9 cellular contexts compared by ENCODE assay signal in the genomic region with DNA sequence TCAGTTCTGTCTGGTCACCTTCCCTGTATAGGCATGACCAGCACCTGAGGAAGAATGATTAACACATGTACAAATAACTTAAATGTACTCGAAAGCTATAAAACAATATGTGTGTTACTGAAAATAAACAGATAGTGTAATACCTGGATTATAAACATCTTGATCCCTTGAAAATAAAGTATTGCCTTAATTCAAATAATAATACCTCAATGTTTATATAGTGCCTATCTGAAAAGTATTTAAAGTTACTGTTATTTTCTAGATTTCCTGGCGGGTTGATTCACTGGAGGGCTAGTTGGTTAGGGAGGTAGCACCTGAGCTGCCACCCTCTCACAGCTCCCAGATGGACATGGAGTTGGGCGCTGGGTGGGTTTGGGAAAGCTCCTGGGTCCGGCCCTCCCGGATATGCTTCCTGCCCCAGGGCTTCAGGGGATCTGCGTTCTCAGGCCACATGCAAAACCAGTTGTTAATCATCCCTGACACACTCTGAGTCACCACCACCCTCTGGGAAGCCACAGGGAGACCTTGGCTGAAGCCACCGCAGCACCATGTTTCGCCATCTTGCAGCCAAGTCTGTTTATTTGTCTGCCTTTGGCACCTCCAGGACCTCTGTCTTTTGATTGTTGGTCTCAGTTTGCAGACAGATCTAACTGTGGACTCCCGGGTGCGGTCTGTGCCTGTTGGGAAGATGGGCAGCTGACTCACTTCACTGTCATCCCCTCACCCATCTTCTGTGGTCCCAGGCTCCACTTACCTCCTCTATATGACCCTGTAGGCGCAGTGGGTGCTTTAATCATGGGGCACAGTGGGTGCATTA. TPM values are rescaled to one million over a fixed set of nuclear protein-coding genes. Genes with fewer than 3 reads are reported as not detected.
DNase-seq lines count a peak whose midpoint lies in the region; TF ChIP-seq lines count a peak whose summit lies in the region.
"Had no signal": no experiment of that assay in that cellular context is flagged by ENCODE, and none has a peak within 500 bp of the region (broad histone marks: within the 10 kb centered on the region; RNA-seq: fewer than 3 reads in every experiment).

No MANE protein-coding gene starts in this region.

- H3K27ac ChIP-seq in GM23248 = peak overlapping the region; percentile 84
- peak overlapping the region in 3 of 4 donors; percentile 24 to 46 (median 41) for H3K27ac ChIP-seq in esophagus muscularis mucosa (replicated peaks in 1 of 4)

- H3K4me3 Mint-ChIP-seq in osteocyte (ENCODE audit: unreplicated experiment) = peak overlapping the region; percentile 67
- H3K4me3 Mint-ChIP-seq: activated naive CD8-positive, alpha-beta T cell had no signal

- peaks cover 38% of the 10 kb centered on the region for H3K4me1 Mint-ChIP-seq in osteocyte (ENCODE audit: unreplicated experiment)

- H3K9me2 ChIP-seq in GM23248 (ENCODE audit: insufficient read depth) = peaks cover 9% of the 10 kb centered on the region; the same call in 1 of the 2 replicates

- intact Hi-C loops in esophagus muscularis mucosa (cut with DNase I) = no loop called here

- peaks cover 52% of the 10 kb centered on the region for H3K79me2 ChIP-seq in GM23248 (ENCODE audit: insufficient read depth)

- no peak overlapping the region for H2AFZ ChIP-seq in GM23248

- H3K4me2 ChIP-seq in GM23248 (ENCODE audit: unreplicated experiment) = peak overlapping the region; percentile 34

- H3K4me1 ChIP-seq in GM23248 (ENCODE audit: insufficient read depth) = peaks cover 42% of the 10 kb centered on the region
- H3K4me1 ChIP-seq in esophagus muscularis mucosa = peaks cover 12 to 39% (median 30%) of the 10 kb centered on the region in 4 donors

- peak overlapping the region; percentile 63 for H3K9ac ChIP-seq in GM23248

- no peaks in the 10 kb centered on the region for H4K20me1 ChIP-seq in GM23248 (ENCODE audit: insufficient read depth)

- no peaks in the 10 kb centered on the region for H3K9me3 Mint-ChIP-seq in osteocyte (ENCODE audit: unreplicated experiment)

- no peak overlapping the region for H3K4me3 ChIP-seq in GM23248
- peak overlapping the region in 1 of 4 donors; percentile 15 for H3K4me3 ChIP-seq in esophagus muscularis mucosa

- peaks cover 21% of the 10 kb centered on the region for H3F3A ChIP-seq in GM23248 (ENCODE audit: insufficient read depth)

- H3K27me3 Mint-ChIP-seq in osteocyte (ENCODE audit: unreplicated experiment) = no peaks in the 10 kb centered on the region

- no peak for TF ChIP-seq EP300 in esophagus muscularis mucosa (IDR thresholded peaks at IDR 0.05)

- no peak for TF ChIP-seq POLR2A in esophagus muscularis mucosa (IDR thresholded peaks at IDR 0.05; ENCODE audit: low read depth)

- DNase-seq in GM23248 (peak; percentile 96), esophagus muscularis mucosa (ENCODE audit: extremely low spot score) (peak; percentile 77), osteocyte (ENCODE audit: extremely low spot score, unreplicated experiment) (peak; percentile 88), NCI-H1092 treated with DMSO at 0.1 percent for 48 hours (lab: John Stamatoyannopoulos, UW) (no peak), globus pallidus (ENCODE audit: low spot score) (no peak)
- no peak for DNase-seq in activated naive CD4-positive, alpha-beta T cell treated with anti-CD3 and anti-CD28 coated beads, Interleukin-2, amount 50 U/mL, for 16 hours
- no peak for DNase-seq in activated T-cell treated with anti-CD3 and anti-CD28 coated beads, Interleukin-2, amount 50 U/mL, for 1 hour

- H3K27me3 ChIP-seq in GM23248 (replicated peaks; ENCODE audit: insufficient read depth) (no peaks in the 10 kb centered on the region), esophagus muscularis mucosa (no peaks in the 10 kb centered on the region)

- 17 to 18% methylated on average over 11 of the region's 11 CpGs for WGBS in GM23248 (ENCODE audit: low coverage in 1 of 2, low lambda C conversion rate in 2 of 2, missing lambda C conversion rate in 2 of 2), 2 experiments
- 73% methylated on average over 9 of the region's 11 CpGs for WGBS in esophagus muscularis mucosa

- H3K27ac Mint-ChIP-seq in osteocyte (ENCODE audit: unreplicated experiment) = peak overlapping the region; percentile 97
- H3K27ac Mint-ChIP-seq: activated naive CD8-positive, alpha-beta T cell had no signal

- peaks cover 3% of the 10 kb centered on the region for H3K36me3 Mint-ChIP-seq in osteocyte (ENCODE audit: unreplicated experiment)
- H3K36me3 Mint-ChIP-seq: activated naive CD8-positive, alpha-beta T cell had no signal

- H3K36me3 ChIP-seq in GM23248 (ENCODE audit: low read depth) = no peaks in the 10 kb centered on the region
- no peaks in the 10 kb centered on the region for H3K36me3 ChIP-seq in esophagus muscularis mucosa

- in situ Hi-C loops in GM23248 (cut with MboI) = no loop called here

- TF ChIP-seq CTCF in esophagus muscularis mucosa (IDR thresholded peaks at IDR 0.05) = no peak
- TF ChIP-seq CTCF in osteocyte (IDR thresholded peaks at IDR 0.05) = no peak

- H3K9me3 ChIP-seq in GM23248 (ENCODE audit: low read depth) (no peaks in the 10 kb centered on the region), esophagus muscularis mucosa (no peaks in the 10 kb centered on the region)

TF ChIP-seq in PFSK-1, 5 proteins besides CTCF, POLR2A, EP300 and RAD21:
- peak; percentile 26; the same call in 1 of the 2 replicates for TF ChIP-seq SIN3A (IDR thresholded peaks at IDR 0.05; ENCODE audit: borderline replicate concordance, insufficient read depth, low read length)
- no peak for TF ChIP-seq TAF1 (IDR thresholded peaks at IDR 0.05; ENCODE audit: borderline replicate concordance, insufficient read depth, low read length)
- TF ChIP-seq POLR2AphosphoS5 (IDR thresholded peaks at IDR 0.05; ENCODE audit: low read depth, low read length) = no peak
- TF ChIP-seq, protein P1, sequence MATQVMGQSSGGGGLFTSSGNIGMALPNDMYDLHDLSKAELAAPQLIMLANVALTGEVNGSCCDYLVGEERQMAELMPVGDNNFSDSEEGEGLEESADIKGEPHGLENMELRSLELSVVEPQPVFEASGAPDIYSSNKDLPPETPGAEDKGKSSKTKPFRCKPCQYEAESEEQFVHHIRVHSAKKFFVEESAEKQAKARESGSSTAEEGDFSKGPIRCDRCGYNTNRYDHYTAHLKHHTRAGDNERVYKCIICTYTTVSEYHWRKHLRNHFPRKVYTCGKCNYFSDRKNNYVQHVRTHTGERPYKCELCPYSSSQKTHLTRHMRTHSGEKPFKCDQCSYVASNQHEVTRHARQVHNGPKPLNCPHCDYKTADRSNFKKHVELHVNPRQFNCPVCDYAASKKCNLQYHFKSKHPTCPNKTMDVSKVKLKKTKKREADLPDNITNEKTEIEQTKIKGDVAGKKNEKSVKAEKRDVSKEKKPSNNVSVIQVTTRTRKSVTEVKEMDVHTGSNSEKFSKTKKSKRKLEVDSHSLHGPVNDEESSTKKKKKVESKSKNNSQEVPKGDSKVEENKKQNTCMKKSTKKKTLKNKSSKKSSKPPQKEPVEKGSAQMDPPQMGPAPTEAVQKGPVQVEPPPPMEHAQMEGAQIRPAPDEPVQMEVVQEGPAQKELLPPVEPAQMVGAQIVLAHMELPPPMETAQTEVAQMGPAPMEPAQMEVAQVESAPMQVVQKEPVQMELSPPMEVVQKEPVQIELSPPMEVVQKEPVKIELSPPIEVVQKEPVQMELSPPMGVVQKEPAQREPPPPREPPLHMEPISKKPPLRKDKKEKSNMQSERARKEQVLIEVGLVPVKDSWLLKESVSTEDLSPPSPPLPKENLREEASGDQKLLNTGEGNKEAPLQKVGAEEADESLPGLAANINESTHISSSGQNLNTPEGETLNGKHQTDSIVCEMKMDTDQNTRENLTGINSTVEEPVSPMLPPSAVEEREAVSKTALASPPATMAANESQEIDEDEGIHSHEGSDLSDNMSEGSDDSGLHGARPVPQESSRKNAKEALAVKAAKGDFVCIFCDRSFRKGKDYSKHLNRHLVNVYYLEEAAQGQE (IDR thresholded peaks at IDR 0.05; ENCODE audit: insufficient read depth in 1 of 2, low read depth in 2 of 2, low read length in 2 of 2) = peak in 1 of 2 experiments; percentile 31; a peak in 1 of 4 replicates
- peak; percentile 97 for TF ChIP-seq FOXP2 (optimal IDR thresholded peaks at IDR 0.05; ENCODE audit: borderline replicate concordance, extremely low read depth, extremely low read length, insufficient read depth)

RNA-seq across cellular contexts. Expression of a gene that starts 35.3 kb away (rescaled TPM):
- 40.5 and 49.2 TPM in 2 replicates for total RNA-seq in GM23248 (2014; rRNA removed; shearing (Covaris generic))
- 144 and 162 TPM in 2 replicates for polyA plus RNA-seq in GM23248 (2016; fragmentation: Nextera tagmentation; extraction: Ambion mirVana)
- 53.2 TPM for polyA plus RNA-seq in PFSK-1 (2012; ENCODE audit: insufficient read length, low read depth)
- total RNA-seq in esophagus muscularis mucosa (100 to 1,000 TPM in 2 of 4 donors, 10 to 100 TPM in 2; 94.0 to 145 (median 107) TPM), osteocyte (90.8 and 97.2 TPM in 2 replicates)

Comparison
In these comparisons a context has a peak if more than half of its experiments do, and no peak if none do; other contexts are left out.
1. DNase-seq: peak in GM23248 (single experiment), esophagus muscularis mucosa (single experiment) and osteocyte (single experiment); none in NCI-H1092 treated with DMSO at 0.1 percent for 48 hours (single experiment), activated naive CD4-positive, alpha-beta T cell treated with anti-CD3 and anti-CD28 coated beads, Interleukin-2, amount 50 U/mL, for 16 hours (single experiment), globus pallidus (single experiment) and activated T-cell treated with anti-CD3 and anti-CD28 coated beads, Interleukin-2, amount 50 U/mL, for 1 hour (single experiment).